Comparison of ENCODE assay signal across 8 cellular contexts in genomic region chr1:208652300-208653160, GRCh38.
DNase-seq lines count a peak whose midpoint lies in the region; ATAC-seq and TF ChIP-seq lines count a peak whose summit lies in the region.

No MANE protein-coding gene starts in this region.

- H3K9me3 ChIP-seq in CD4-positive, CD25-positive, alpha-beta regulatory T cell (ENCODE audit: control insufficient read depth in 2 of 2, low read length in 2 of 2) = no peaks in the 10 kb centered on the region

- no peaks in the 10 kb centered on the region for H3K4me1 ChIP-seq in CD4-positive, CD25-positive, alpha-beta regulatory T cell (ENCODE audit: control insufficient read depth, insufficient read depth, low read length, poor library complexity, severe bottlenecking)

- H3K27me3 Mint-ChIP-seq in CD4-positive, CD25-positive, alpha-beta regulatory T cell = peaks cover 10% of the 10 kb centered on the region
- peaks cover 6% of the 10 kb centered on the region for H3K27me3 Mint-ChIP-seq in activated CD4-positive, alpha-beta T cell treated with anti-CD3 and anti-CD28 coated beads, Interleukin-2, amount 10 ng/mL, durations not matched to agents 24 days and 14 days
- H3K27me3 Mint-ChIP-seq in neural crest cell (ENCODE audit: low read depth) = peaks cover 12% of the 10 kb centered on the region

- intact Hi-C loops in activated CD4-positive, alpha-beta T cell treated with anti-CD3 and anti-CD28 coated beads, Interleukin-2, amount 10 ng/mL, durations not matched to agents 24 days and 14 days (cut with micrococcal nuclease) = no loop called here

- peak; percentile 91 for TF ChIP-seq CTCF in fibroblast of the aortic adventitia (IDR thresholded peaks at IDR 0.05; ENCODE audit: insufficient read depth, low read length)
- TF ChIP-seq CTCF in neural crest cell (conservative IDR thresholded peaks at IDR 0.05) = peak; percentile 90

- H3K27ac Mint-ChIP-seq in CD4-positive, CD25-positive, alpha-beta regulatory T cell = no peak overlapping the region
- no peak overlapping the region for H3K27ac Mint-ChIP-seq in activated CD4-positive, alpha-beta T cell treated with anti-CD3 and anti-CD28 coated beads, Interleukin-2, amount 10 ng/mL, durations not matched to agents 24 days and 14 days
- no peak overlapping the region for H3K27ac Mint-ChIP-seq in neural crest cell (ENCODE audit: unreplicated experiment)

- no peak for ATAC-seq in CD4-positive, CD25-positive, alpha-beta regulatory T cell (ENCODE audit: low read depth in 2 of 2)
- ATAC-seq in GM19043 (IDR thresholded peaks at IDR 0.05; ENCODE audit: low read depth, unreplicated experiment) (peak; percentile 89), HG03342 (IDR thresholded peaks at IDR 0.05; ENCODE audit: unreplicated experiment) (peak; percentile 91)

- H3K36me3 ChIP-seq in CD4-positive, CD25-positive, alpha-beta regulatory T cell (ENCODE audit: control insufficient read depth, insufficient read depth, low read length) = no peaks in the 10 kb centered on the region

- peak in 2 of 3 donors; percentile 6 to 36 for DNase-seq in CD4-positive, CD25-positive, alpha-beta regulatory T cell
- peak; percentile 34 for DNase-seq in NCI-H226
- peak; percentile 75 for DNase-seq in activated CD4-positive, alpha-beta T cell treated with anti-CD3 and anti-CD28 coated beads, Interleukin-2, amount 10 ng/mL, durations not matched to agents 24 days and 14 days
- DNase-seq in fibroblast of the aortic adventitia (ENCODE audit: low read depth) = peak; percentile 76
- peak; percentile 52 for DNase-seq in neural crest cell (ENCODE audit: low read depth, low spot score)
- no peak for DNase-seq in NK-92 (lab: John Stamatoyannopoulos, UW; ENCODE audit: unreplicated experiment)

- no peaks in the 10 kb centered on the region for H3K36me3 Mint-ChIP-seq in CD4-positive, CD25-positive, alpha-beta regulatory T cell
- H3K36me3 Mint-ChIP-seq in activated CD4-positive, alpha-beta T cell treated with anti-CD3 and anti-CD28 coated beads, Interleukin-2, amount 10 ng/mL, durations not matched to agents 24 days and 14 days (ENCODE audit: low read depth) = no peaks in the 10 kb centered on the region
- no peaks in the 10 kb centered on the region for H3K36me3 Mint-ChIP-seq in neural crest cell (ENCODE audit: low read depth)

- H3K27ac ChIP-seq in CD4-positive, CD25-positive, alpha-beta regulatory T cell (ENCODE audit: insufficient read depth, low read length, poor library complexity, severe bottlenecking) = no peak overlapping the region

- peaks cover 0 to 2% (median 0%) of the 10 kb centered on the region in 7 donors for H3K9me3 Mint-ChIP-seq in CD4-positive, CD25-positive, alpha-beta regulatory T cell
- no peaks in the 10 kb centered on the region for H3K9me3 Mint-ChIP-seq in activated CD4-positive, alpha-beta T cell treated with anti-CD3 and anti-CD28 coated beads, Interleukin-2, amount 10 ng/mL, durations not matched to agents 24 days and 14 days
- peaks cover 2% of the 10 kb centered on the region for H3K9me3 Mint-ChIP-seq in neural crest cell

- H3K4me1 Mint-ChIP-seq in CD4-positive, CD25-positive, alpha-beta regulatory T cell = no peaks in the 10 kb centered on the region
- H3K4me1 Mint-ChIP-seq in activated CD4-positive, alpha-beta T cell treated with anti-CD3 and anti-CD28 coated beads, Interleukin-2, amount 10 ng/mL, durations not matched to agents 24 days and 14 days = no peaks in the 10 kb centered on the region
- peaks cover 24% of the 10 kb centered on the region for H3K4me1 Mint-ChIP-seq in neural crest cell

- no peak overlapping the region for H3K4me3 ChIP-seq in CD4-positive, CD25-positive, alpha-beta regulatory T cell (ENCODE audit: low read depth, low read length)
- no peak overlapping the region for H3K4me3 ChIP-seq in fibroblast of the aortic adventitia (ENCODE audit: low read depth, low read length)

- no peak overlapping the region for H3K4me3 Mint-ChIP-seq in CD4-positive, CD25-positive, alpha-beta regulatory T cell
- no peak overlapping the region for H3K4me3 Mint-ChIP-seq in activated CD4-positive, alpha-beta T cell treated with anti-CD3 and anti-CD28 coated beads, Interleukin-2, amount 10 ng/mL, durations not matched to agents 24 days and 14 days
- no peak overlapping the region for H3K4me3 Mint-ChIP-seq in neural crest cell

- H3K27me3 ChIP-seq in CD4-positive, CD25-positive, alpha-beta regulatory T cell (ENCODE audit: control insufficient read depth, insufficient read depth, low read length) = peaks cover 3% of the 10 kb centered on the region

Comparison
In these comparisons a context has a peak if more than half of its experiments do, and no peak if none do; other contexts are left out.
1. ATAC-seq: peak in GM19043 (single experiment) and HG03342 (single experiment); none in CD4-positive, CD25-positive, alpha-beta regulatory T cell (0 of 2).